Comparison of ENCODE assay signal across 10 cellular contexts in the genomic region with DNA sequence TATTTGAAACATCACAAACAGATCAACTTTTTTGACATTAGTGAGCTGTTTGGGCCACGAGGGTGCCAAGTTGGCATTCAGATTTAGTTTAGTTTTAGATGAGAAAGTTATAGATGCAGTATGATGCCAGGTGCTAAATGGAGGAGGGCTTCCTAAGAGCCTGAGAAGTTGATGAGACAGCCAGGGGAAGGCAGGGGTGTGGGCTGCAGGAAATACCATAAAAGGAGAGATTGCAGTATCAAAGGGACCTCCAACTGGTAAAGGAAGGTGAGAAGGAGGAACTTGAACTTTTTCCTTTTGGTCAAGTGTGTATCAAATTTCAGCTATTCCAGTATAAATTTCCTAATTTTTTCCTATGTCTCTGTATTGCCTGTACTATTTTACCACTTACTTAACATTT. TPM values are rescaled to one million over a fixed set of nuclear protein-coding genes. Genes with fewer than 3 reads are reported as not detected.
DNase-seq lines count a peak whose midpoint lies in the region; ATAC-seq, FAIRE-seq and TF ChIP-seq lines count a peak whose summit lies in the region.
"Had no signal": no experiment of that assay in that cellular context is flagged by ENCODE, and none has a peak within 500 bp of the region (broad histone marks: within the 10 kb centered on the region; RNA-seq: fewer than 3 reads in every experiment).

No MANE protein-coding gene starts in this region.

- H2AFZ ChIP-seq in H1 (ENCODE audit: low read length), result no peak overlapping the region
- H2AFZ ChIP-seq in mesenchymal stem cell (ENCODE audit: low read depth, low read length), result no peak overlapping the region

- H3K27me3 Mint-ChIP-seq in CD8-positive, alpha-beta T cell (ENCODE audit: low read depth), result no peaks in the 10 kb centered on the region
- no peaks in the 10 kb centered on the region for H3K27me3 Mint-ChIP-seq in T-helper 17 cell
- no peaks in the 10 kb centered on the region for H3K27me3 Mint-ChIP-seq in osteocyte (ENCODE audit: unreplicated experiment)

- POLR2A ChIA-PET in CD8-positive, alpha-beta T cell (lab: Charles Lee), result interaction anchor here (1.0 kb wide), 1 partner anchor 30 kb away, joined by 4 read pairs; no protein-coding TSS in a partner anchor
- POLR2A ChIA-PET in H1 (lab: Charles Lee; ENCODE audit: partially characterized antibody), result interaction anchor here (1.0 to 1.2 kb wide), 2 partner anchors 63 to 100 kb away, joined by 3 to 4 read pairs; no protein-coding TSS in a partner anchor

- no peaks in the 10 kb centered on the region for H3K27me3 ChIP-seq in CD8-positive, alpha-beta T cell (ENCODE audit: insufficient read depth, low read length)
- H3K27me3 ChIP-seq in H1 (replicated peaks in 1 of 4; ENCODE audit: control insufficient read depth in 3 of 4, extremely low read depth in 1 of 4, insufficient read depth in 3 of 4, low read length in 3 of 4), result peaks cover 0 to 12% (median 6%) of the 10 kb centered on the region in 4 experiments; a peak in 4 of 7 replicates
- H3K27me3 ChIP-seq in mesenchymal stem cell (ENCODE audit: control insufficient read depth in 1 of 2, insufficient read depth in 1 of 2, low read length in 2 of 2), result peaks cover 0 to 7% of the 10 kb centered on the region in 2 experiments

- no peak for TF ChIP-seq POLR2A in H1 (IDR thresholded peaks at IDR 0.05; ENCODE audit: control extremely low read depth in 1 of 2, low read depth in 2 of 2, low read length in 2 of 2)

- H3K4me3 Mint-ChIP-seq in CD8-positive, alpha-beta T cell, result peak overlapping the region; percentile 96
- peak overlapping the region; percentile 82 for H3K4me3 Mint-ChIP-seq in T-helper 17 cell
- H3K4me3 Mint-ChIP-seq in osteocyte (ENCODE audit: unreplicated experiment), result no peak overlapping the region

- H3K56ac ChIP-seq in H1 (replicated peaks; ENCODE audit: insufficient read length, low read depth, low read length), result no peak overlapping the region

- no peak overlapping the region for H2BK15ac ChIP-seq in H1 (ENCODE audit: low read length)
- no peak overlapping the region for H2BK15ac ChIP-seq in mesenchymal stem cell (ENCODE audit: low read depth, poor library complexity, severe bottlenecking)

- peaks cover 29% of the 10 kb centered on the region for H3K36me3 Mint-ChIP-seq in CD8-positive, alpha-beta T cell
- H3K36me3 Mint-ChIP-seq in T-helper 17 cell (ENCODE audit: low read depth) (peaks cover 8% of the 10 kb centered on the region), osteocyte (ENCODE audit: unreplicated experiment) (no peaks in the 10 kb centered on the region)

- H3K27ac ChIP-seq in CD8-positive, alpha-beta T cell (ENCODE audit: low read depth, low read length), result no peak overlapping the region
- H3K27ac ChIP-seq in H1 (ENCODE audit: low read depth, low read length) (no peak overlapping the region), mesenchymal stem cell (ENCODE audit: low read length, poor library complexity, severe bottlenecking) (no peak overlapping the region)

- H3K4me2 ChIP-seq in H1 (ENCODE audit: insufficient read depth in 1 of 2, low read depth in 2 of 2, low read length in 2 of 2), result peak overlapping the region; percentile 86 to 91; a peak in 3 of 4 replicates
- H3K4me2 ChIP-seq in mesenchymal stem cell (ENCODE audit: low read length, poor library complexity, severe bottlenecking), result no peak overlapping the region

- H4K20me1 ChIP-seq in H1 (replicated peaks in 1 of 2; ENCODE audit: control insufficient read depth in 1 of 2, insufficient read depth in 2 of 2, low read length in 2 of 2), result no peaks in the 10 kb centered on the region

- H4K5ac ChIP-seq in H1 (ENCODE audit: insufficient read length, low read depth, low read length), result no peak overlapping the region

- 13% methylated on average over 1 of the region's 1 CpG; no CpG with 5 or more reads in 1 of the 2 experiments for WGBS in H1 (ENCODE audit: extremely low coverage in 1 of 2, insufficient coverage in 1 of 2, insufficient read length in 1 of 2, insufficient replicate concordance in 2 of 2, low coverage in 1 of 2, low lambda C conversion rate in 2 of 2, missing lambda C conversion rate in 1 of 2), 2 experiments
- WGBS in mesenchymal stem cell, result 48% methylated on average over 1 of the region's 1 CpG

- TF ChIP-seq RAD21 in H1 (IDR thresholded peaks at IDR 0.05 in 1 of 2, conservative IDR thresholded peaks at IDR 0.05 in 1 of 2; ENCODE audit: low read depth in 2 of 2, low read length in 2 of 2), result no peak

- no peak overlapping the region for H2BK20ac ChIP-seq in H1 (ENCODE audit: low read length)

- peaks cover 0 to 17% of the 10 kb centered on the region in 2 experiments; a peak in 2 of 4 replicates for H3K79me2 ChIP-seq in H1 (ENCODE audit: control insufficient read depth in 1 of 2, insufficient read depth in 2 of 2, low read length in 2 of 2)

- H3K14ac ChIP-seq in H1 (ENCODE audit: insufficient read length), result no peak overlapping the region
- H3K14ac ChIP-seq in mesenchymal stem cell (ENCODE audit: low read length in 2 of 2), result no peak overlapping the region

- intact Hi-C loops in CD8-positive, alpha-beta T cell (cut with DNase I, micrococcal nuclease), result loop anchor here in 1 of 2 experiments (2.0 to 10.0 kb wide), 3 partner anchors 19 to 1285 kb away; a partner anchor contains a TSS

- peaks cover 22% of the 10 kb centered on the region for H3K23me2 ChIP-seq in H1 (ENCODE audit: low read depth, low read length)

- CTCF ChIA-PET in CD8-positive, alpha-beta T cell (lab: Charles Lee), result interaction anchor here (0.9 to 2.8 kb wide), 6 partner anchors 10 to 299 kb away, joined by 3 to 10 read pairs (median 5); no protein-coding TSS in a partner anchor
- CTCF ChIA-PET in H1 (lab: Charles Lee; ENCODE audit: partially characterized antibody), result interaction anchor here (1.5 kb wide), 1 partner anchor 133 kb away, joined by 3 read pairs; no protein-coding TSS in a partner anchor

- no peak for ATAC-seq in CD8-positive, alpha-beta T cell
- ATAC-seq in T-helper 17 cell (no peak), GM21723 (IDR thresholded peaks at IDR 0.05; ENCODE audit: unreplicated experiment) (no peak)
- ATAC-seq: heart right ventricle had no signal

- no peak overlapping the region for H3K9ac ChIP-seq in H1 (replicated peaks in 1 of 4; ENCODE audit: extremely low read depth in 1 of 4, low read depth in 3 of 4, low read length in 3 of 4)
- no peak overlapping the region for H3K9ac ChIP-seq in mesenchymal stem cell (ENCODE audit: low read length)

- no peaks in the 10 kb centered on the region for H3K9me3 ChIP-seq in CD8-positive, alpha-beta T cell (ENCODE audit: low read length)
- H3K9me3 ChIP-seq in T-helper 17 cell (ENCODE audit: control insufficient read depth, low read length, poor library complexity, severe bottlenecking) (no peaks in the 10 kb centered on the region), H1 (ENCODE audit: insufficient read depth in 2 of 2, low read depth in 1 of 2, low read length in 1 of 2) (no peaks in the 10 kb centered on the region), mesenchymal stem cell (ENCODE audit: control insufficient read depth, low read length) (no peaks in the 10 kb centered on the region)
- H3K9me3 ChIP-seq: heart right ventricle had no signal

- no peak overlapping the region for H3K23ac ChIP-seq in H1 (ENCODE audit: insufficient read length)
- H3K23ac ChIP-seq in mesenchymal stem cell (ENCODE audit: low read length in 2 of 2), result no peak overlapping the region

- no peak overlapping the region for H2BK12ac ChIP-seq in H1 (ENCODE audit: low read depth, low read length)
- H2BK12ac ChIP-seq in mesenchymal stem cell (ENCODE audit: low read length in 2 of 2), result no peak overlapping the region

- H3K79me1 ChIP-seq in H1 (ENCODE audit: low read depth, low read length) (no peaks in the 10 kb centered on the region), mesenchymal stem cell (replicated peaks; ENCODE audit: low read length, poor library complexity, severe bottlenecking) (peaks cover 10% of the 10 kb centered on the region)

- H2BK120ac ChIP-seq in H1 (replicated peaks; ENCODE audit: low read depth, low read length) (no peak overlapping the region), mesenchymal stem cell (ENCODE audit: low read depth, low read length) (no peak overlapping the region)

- H3K4ac ChIP-seq in H1 (replicated peaks; ENCODE audit: insufficient read length, low read depth, low read length) (no peak overlapping the region), mesenchymal stem cell (ENCODE audit: low read depth in 1 of 2, low read length in 2 of 2) (no peak overlapping the region)

- H4K8ac ChIP-seq in H1 (ENCODE audit: extremely low read depth, insufficient read depth, low read length) (no peak overlapping the region), mesenchymal stem cell (ENCODE audit: low read length) (no peak overlapping the region)

- H2AK5ac ChIP-seq in H1 (ENCODE audit: low read depth, low read length), result no peak overlapping the region
- H2AK5ac ChIP-seq in mesenchymal stem cell (ENCODE audit: low read length, severe bottlenecking), result no peak overlapping the region

- H3K4me3 ChIP-seq in CD8-positive, alpha-beta T cell (ENCODE audit: low read depth, low read length), result no peak overlapping the region
- H3K4me3 ChIP-seq in GM12875 (ENCODE audit: low read depth, low read length) (peak overlapping the region; percentile 79), H1 (ENCODE audit: extremely low read depth in 1 of 4, insufficient read depth in 2 of 4, low read depth in 3 of 4, low read length in 4 of 4) (peak overlapping the region in 1 of 4 experiments; percentile 76; a peak in 2 of 8 replicates), mesenchymal stem cell (ENCODE audit: insufficient read depth in 1 of 2, low read depth in 1 of 2, low read length in 2 of 2) (no peak overlapping the region)

- TF ChIP-seq EP300 in H1 (IDR thresholded peaks at IDR 0.05; ENCODE audit: borderline replicate concordance in 1 of 2, low read depth in 2 of 2, low read length in 2 of 2), result no peak

- H3K36me3 ChIP-seq in CD8-positive, alpha-beta T cell (ENCODE audit: insufficient read depth, low read length), result no peaks in the 10 kb centered on the region
- H3K36me3 ChIP-seq in H1 (ENCODE audit: control insufficient read depth in 2 of 4, insufficient read depth in 4 of 4, low read length in 3 of 4) (no peaks in the 10 kb centered on the region), mesenchymal stem cell (ENCODE audit: control insufficient read depth in 1 of 2, insufficient read depth in 2 of 2, low read depth in 1 of 2, low read length in 2 of 2) (no peaks in the 10 kb centered on the region)
- H3K36me3 ChIP-seq: heart right ventricle had no signal

- H3K4me1 Mint-ChIP-seq in CD8-positive, alpha-beta T cell (ENCODE audit: low read depth), result peaks cover 28% of the 10 kb centered on the region
- H3K4me1 Mint-ChIP-seq in T-helper 17 cell (peaks cover 33% of the 10 kb centered on the region), osteocyte (ENCODE audit: unreplicated experiment) (peaks cover 30% of the 10 kb centered on the region)

- H3K18ac ChIP-seq in H1 (ENCODE audit: extremely low read depth, low read length) (no peak overlapping the region), mesenchymal stem cell (ENCODE audit: low read depth in 1 of 2, low read length in 2 of 2) (no peak overlapping the region)

- H2BK5ac ChIP-seq in H1 (ENCODE audit: low read depth, low read length) (no peak overlapping the region), mesenchymal stem cell (ENCODE audit: low read depth, low read length, poor library complexity, severe bottlenecking) (no peak overlapping the region)

- no peaks in the 10 kb centered on the region for H3K9me3 Mint-ChIP-seq in CD8-positive, alpha-beta T cell
- H3K9me3 Mint-ChIP-seq in osteocyte (ENCODE audit: unreplicated experiment), result no peaks in the 10 kb centered on the region

- H3K27ac Mint-ChIP-seq in CD8-positive, alpha-beta T cell, result peak overlapping the region; percentile 39
- peak overlapping the region; percentile 99 for H3K27ac Mint-ChIP-seq in T-helper 17 cell
- no peak overlapping the region for H3K27ac Mint-ChIP-seq in osteocyte (ENCODE audit: unreplicated experiment)

- FAIRE-seq in H1 (lab: Jason Lieb, UNC), result no peak

- no peak for TF ChIP-seq CTCF in CD8-positive, alpha-beta T cell (IDR thresholded peaks at IDR 0.05)
- no peak for TF ChIP-seq CTCF in GM12875 (IDR thresholded peaks at IDR 0.05; ENCODE audit: borderline replicate concordance, insufficient read depth, low read depth, low read length)
- TF ChIP-seq CTCF in H1 (IDR thresholded peaks at IDR 0.05; ENCODE audit: control extremely low read depth in 1 of 3, insufficient read depth in 1 of 3, low read depth in 1 of 3, low read length in 3 of 3), result no peak
- TF ChIP-seq CTCF in osteocyte (IDR thresholded peaks at IDR 0.05), result no peak

- peak in 1 of 7 experiments; percentile 15 for DNase-seq in CD8-positive, alpha-beta T cell
- DNase-seq in T-helper 17 cell, result no peak
- DNase-seq in H1 (ENCODE audit: low read depth in 1 of 2, low spot score in 2 of 2), result no peak
- DNase-seq in DMS53 treated with DMSO at 0.1 percent for 48 hours (lab: John Stamatoyannopoulos, UW; ENCODE audit: unreplicated experiment), result no peak
- no peak for DNase-seq in mesenchymal stem cell
- DNase-seq in osteocyte (ENCODE audit: extremely low spot score, unreplicated experiment), result no peak
- DNase-seq: heart right ventricle, NCI-H1048 had no signal

- H4K91ac ChIP-seq in H1 (replicated peaks; ENCODE audit: insufficient read length, low read length) (no peak overlapping the region), mesenchymal stem cell (ENCODE audit: low read length) (no peak overlapping the region)

- H3K4me1 ChIP-seq in CD8-positive, alpha-beta T cell (ENCODE audit: insufficient read depth, low read length), result peaks cover 19% of the 10 kb centered on the region
- peaks cover 4 to 13% (median 9%) of the 10 kb centered on the region in 4 experiments; a peak in 6 of 7 replicates for H3K4me1 ChIP-seq in H1 (replicated peaks in 1 of 4; ENCODE audit: control insufficient read depth in 3 of 4, insufficient read depth in 4 of 4, low read length in 3 of 4)
- peaks cover 7% of the 10 kb centered on the region for H3K4me1 ChIP-seq in mesenchymal stem cell (ENCODE audit: control insufficient read depth, insufficient read depth, low read depth, low read length)

RNA-seq across cellular contexts. Expression of a gene that starts 2.0 kb away (rescaled TPM):
- total RNA-seq in CD8-positive, alpha-beta T cell, result 10 to 100 TPM; 60.8 to 65.1 TPM
- total RNA-seq in T-helper 17 cell (10 to 100 TPM; 96.4 to 98.9 TPM), osteocyte (11.5 and 15.5 TPM in 2 replicates)
- total RNA-seq in H1 (2021; fragmentation: NEBNext Ultra II Directional; extraction: Animal tissue kit (Norgen Biotek cat#: 25700)), result 42.0 and 46.8 TPM in 2 replicates
- 7.4 and 8.0 TPM in 2 replicates for polyA plus RNA-seq in H1 (2011; rRNA removed)
- polyA plus RNA-seq in H1 (2011; cell fraction: cytosol; rRNA removed), result 10.7 TPM
- 18.1 TPM for polyA plus RNA-seq in H1 (2011; cell fraction: nucleus; rRNA removed)
- polyA plus RNA-seq in H1 (2012, experiment 1 of 2), result 16.8 to 23.1 TPM (median 21.9 TPM) in 4 replicates
- polyA plus RNA-seq in H1 (2012, experiment 2 of 2), result 3.9 TPM
- 29.1 TPM for polyA plus RNA-seq in H1 (2013, experiment 1 of 2)
- polyA plus RNA-seq in H1 (2013, experiment 2 of 2), result 27.4 TPM
- 19.4 and 27.7 TPM in 2 replicates for polyA minus RNA-seq in H1 (2011; rRNA and poly(A)+ RNA removed)
- 15.3 TPM for polyA minus RNA-seq in H1 (2011; cell fraction: cytosol; rRNA and poly(A)+ RNA removed)
- polyA minus RNA-seq in H1 (2011; cell fraction: nucleus; rRNA and poly(A)+ RNA removed), result 39.4 TPM
- 12.9 TPM for polyA plus RNA-seq in mesenchymal stem cell (2013, experiment 1 of 2)
- polyA plus RNA-seq in mesenchymal stem cell (2013, experiment 2 of 2), result 11.9 TPM
